34 cellular contexts compared by ENCODE assay signal in genomic region chr17:72167593-72167992, GRCh38. TPM values are rescaled to one million over a fixed set of nuclear protein-coding genes. Genes with fewer than 3 reads are reported as not detected.
"Had no signal": no experiment of that assay in that cellular context is flagged by ENCODE, and none has a peak within 500 bp of the region (broad histone marks: within the 10 kb centered on the region; RNA-seq: fewer than 3 reads in every experiment).

No MANE protein-coding gene starts in this region.

- H3K9me3 ChIP-seq: breast epithelium, esophagus muscularis mucosa, gastrocnemius medialis had no signal

- H3K4me1 ChIP-seq: ascending aorta, breast epithelium, foreskin keratinocyte, gastrocnemius medialis had no signal

- H3K9me3 Mint-ChIP-seq: activated CD4-positive, alpha-beta T cell treated with anti-CD3 and anti-CD28 coated beads, Interleukin-2, amount 10 ng/mL, durations not matched to agents 7 days and 5 days; activated naive CD4-positive, alpha-beta T cell treated with anti-CD3 and anti-CD28 coated beads, Interleukin-2, amount 10 ng/mL, durations not matched to agents 7 days and 5 days; activated naive CD8-positive, alpha-beta T cell treated with anti-CD3 and anti-CD28 coated beads, Interleukin-2, amount 10 ng/mL, durations not matched to agents 7 days and 5 days; activated T-cell treated with anti-CD3 and anti-CD28 coated beads, Interleukin-2, amount 50 U/mL, for 24 hours; dendritic cell treated with granulocyte-macrophage colony-stimulating factor and Interleukin-4, amounts not matched to agents 40 ng/mL and 50 ng/mL, for 4 days had no signal

- DNase-seq: activated CD4-positive, alpha-beta memory T cell treated with anti-CD3 and anti-CD28 coated beads, Interleukin-2, amount 10 ng/mL, durations not matched to agents 7 days and 5 days; activated CD4-positive, alpha-beta T cell treated with anti-CD3 and anti-CD28 coated beads for 1 hour; activated CD4-positive, alpha-beta T cell treated with anti-CD3 and anti-CD28 coated beads for 4 hours; activated CD4-positive, alpha-beta T cell treated with anti-CD3 and anti-CD28 coated beads, Interleukin-2, amount 10 ng/mL, durations not matched to agents 7 days and 5 days; activated CD4-positive, alpha-beta T cell treated with anti-CD3 and anti-CD28 coated beads, Interleukin-2, amount 50 U/mL, for 4 hours; activated CD8-positive, alpha-beta memory T cell treated with anti-CD3 and anti-CD28 coated beads, Interleukin-2, amount 50 U/mL, for 48 hours; activated gamma-delta T cell; activated naive CD4-positive, alpha-beta T cell; activated naive CD4-positive, alpha-beta T cell treated with anti-CD3 and anti-CD28 coated beads, Interleukin-2, amount 10 ng/mL, durations not matched to agents 7 days and 5 days; activated naive CD8-positive, alpha-beta T cell treated with anti-CD3 and anti-CD28 coated beads, Interleukin-2, amount 10 ng/mL, durations not matched to agents 7 days and 5 days; activated T-cell treated with anti-CD3 and anti-CD28 coated beads for 4 hours; activated T-cell treated with anti-CD3 and anti-CD28 coated beads, Interleukin-2, amount 50 U/mL, for 24 hours; activated T-cell treated with anti-CD3 and anti-CD28 coated beads, Interleukin-2, amount 50 U/mL, for 72 hours; central memory CD4-positive, alpha-beta T cell; cerebellar nuclear complex; dorsolateral prefrontal cortex; effector memory CD8-positive, alpha-beta T cell; erythroblast; foreskin keratinocyte; gastrocnemius medialis; glutamatergic neuron; T-helper 1 cell; T-helper 17 cell; T1000 had no signal

- H3K4me1 Mint-ChIP-seq: activated CD4-positive, alpha-beta memory T cell treated with anti-CD3 and anti-CD28 coated beads, Interleukin-2, amount 10 ng/mL, durations not matched to agents 7 days and 5 days; activated CD4-positive, alpha-beta T cell treated with anti-CD3 and anti-CD28 coated beads, Interleukin-2, amount 10 ng/mL, durations not matched to agents 7 days and 5 days; activated naive CD4-positive, alpha-beta T cell treated with anti-CD3 and anti-CD28 coated beads, Interleukin-2, amount 10 ng/mL, durations not matched to agents 7 days and 5 days; activated naive CD8-positive, alpha-beta T cell treated with anti-CD3 and anti-CD28 coated beads, Interleukin-2, amount 10 ng/mL, durations not matched to agents 7 days and 5 days had no signal

- H3K27ac ChIP-seq: ascending aorta, breast epithelium, cardiac muscle cell, coronary artery, dorsolateral prefrontal cortex, esophagus muscularis mucosa, foreskin keratinocyte, gastrocnemius medialis had no signal

- H3K27me3 ChIP-seq: ascending aorta, breast epithelium, cardiac muscle cell, dorsolateral prefrontal cortex, gastrocnemius medialis had no signal

- H3K4me3 ChIP-seq: ascending aorta, breast epithelium, cardiac muscle cell, coronary artery, dorsolateral prefrontal cortex, esophagus muscularis mucosa, gastrocnemius medialis had no signal

- H3K36me3 Mint-ChIP-seq: activated naive CD4-positive, alpha-beta T cell treated with anti-CD3 and anti-CD28 coated beads, Interleukin-2, amount 10 ng/mL, durations not matched to agents 7 days and 5 days; activated naive CD8-positive, alpha-beta T cell treated with anti-CD3 and anti-CD28 coated beads, Interleukin-2, amount 10 ng/mL, durations not matched to agents 7 days and 5 days; brain had no signal

- H3K4me3 Mint-ChIP-seq: activated CD4-positive, alpha-beta memory T cell treated with anti-CD3 and anti-CD28 coated beads, Interleukin-2, amount 10 ng/mL, durations not matched to agents 7 days and 5 days; activated CD4-positive, alpha-beta T cell treated with anti-CD3 and anti-CD28 coated beads, Interleukin-2, amount 10 ng/mL, durations not matched to agents 7 days and 5 days; activated naive CD4-positive, alpha-beta T cell treated with anti-CD3 and anti-CD28 coated beads, Interleukin-2, amount 10 ng/mL, durations not matched to agents 7 days and 5 days; activated naive CD8-positive, alpha-beta T cell treated with anti-CD3 and anti-CD28 coated beads, Interleukin-2, amount 10 ng/mL, durations not matched to agents 7 days and 5 days; activated T-cell treated with anti-CD3 and anti-CD28 coated beads, Interleukin-2, amount 50 U/mL, for 24 hours; activated T-cell treated with anti-CD3 and anti-CD28 coated beads, Interleukin-2, amount 50 U/mL, for 72 hours; brain; dendritic cell treated with granulocyte-macrophage colony-stimulating factor and Interleukin-4, amounts not matched to agents 40 ng/mL and 50 ng/mL, for 4 days; effector memory CD8-positive, alpha-beta T cell; T-helper 17 cell; T-helper 2 cell treated with Interferon-gamma antibody and Interleukin-4, amounts not matched to agents 5 μg/mL and 100 μg/mL, for 36 hours; WTC11 had no signal

- ATAC-seq: activated naive CD4-positive, alpha-beta T cell treated with anti-CD3 and anti-CD28 coated beads, Interleukin-2, amount 50 U/mL, for 72 hours; activated T-cell treated with anti-CD3 and anti-CD28 coated beads, Interleukin-2, amount 50 U/mL, for 72 hours; effector memory CD8-positive, alpha-beta T cell; foreskin keratinocyte; gastrocnemius medialis; T-helper 17 cell; WTC11 had no signal

- H3K36me3 ChIP-seq: ascending aorta, breast epithelium, cardiac muscle cell, esophagus muscularis mucosa, gastrocnemius medialis had no signal

- H3K27ac Mint-ChIP-seq: activated CD4-positive, alpha-beta memory T cell treated with anti-CD3 and anti-CD28 coated beads, Interleukin-2, amount 10 ng/mL, durations not matched to agents 7 days and 5 days; activated CD4-positive, alpha-beta T cell treated with anti-CD3 and anti-CD28 coated beads, Interleukin-2, amount 10 ng/mL, durations not matched to agents 7 days and 5 days; activated naive CD4-positive, alpha-beta T cell treated with anti-CD3 and anti-CD28 coated beads, Interleukin-2, amount 10 ng/mL, durations not matched to agents 7 days and 5 days; activated naive CD4-positive, alpha-beta T cell treated with anti-CD3 and anti-CD28 coated beads, Interleukin-2, amount 50 U/mL, for 72 hours; activated naive CD8-positive, alpha-beta T cell treated with anti-CD3 and anti-CD28 coated beads, Interleukin-2, amount 10 ng/mL, durations not matched to agents 7 days and 5 days; activated T-cell treated with anti-CD3 and anti-CD28 coated beads, Interleukin-2, amount 50 U/mL, for 24 hours; activated T-cell treated with anti-CD3 and anti-CD28 coated beads, Interleukin-2, amount 50 U/mL, for 72 hours; dendritic cell treated with granulocyte-macrophage colony-stimulating factor and Interleukin-4, amounts not matched to agents 40 ng/mL and 50 ng/mL, for 4 days; effector memory CD8-positive, alpha-beta T cell; T-helper 17 cell; T-helper 2 cell treated with Interferon-gamma antibody and Interleukin-4, amounts not matched to agents 5 μg/mL and 100 μg/mL, for 36 hours; WTC11 had no signal

- H3K27me3 Mint-ChIP-seq: activated CD4-positive, alpha-beta memory T cell treated with anti-CD3 and anti-CD28 coated beads, Interleukin-2, amount 10 ng/mL, durations not matched to agents 7 days and 5 days; activated CD4-positive, alpha-beta T cell treated with anti-CD3 and anti-CD28 coated beads, Interleukin-2, amount 10 ng/mL, durations not matched to agents 7 days and 5 days; activated naive CD4-positive, alpha-beta T cell treated with anti-CD3 and anti-CD28 coated beads, Interleukin-2, amount 10 ng/mL, durations not matched to agents 7 days and 5 days; activated naive CD8-positive, alpha-beta T cell treated with anti-CD3 and anti-CD28 coated beads, Interleukin-2, amount 10 ng/mL, durations not matched to agents 7 days and 5 days; activated T-cell treated with anti-CD3 and anti-CD28 coated beads, Interleukin-2, amount 50 U/mL, for 24 hours; dendritic cell treated with granulocyte-macrophage colony-stimulating factor and Interleukin-4, amounts not matched to agents 40 ng/mL and 50 ng/mL, for 4 days; effector memory CD8-positive, alpha-beta T cell had no signal

RNA-seq across cellular contexts. Expression of gene SOX9, which starts 46.8 kb away (rescaled TPM):
- total RNA-seq: activated CD4-positive, alpha-beta memory T cell treated with anti-CD3 and anti-CD28 coated beads, Interleukin-2, amount 10 ng/mL, durations not matched to agents 7 days and 5 days; activated CD4-positive, alpha-beta T cell treated with anti-CD3 and anti-CD28 coated beads, Interleukin-2, amount 10 ng/mL, durations not matched to agents 7 days and 5 days; activated naive CD4-positive, alpha-beta T cell treated with anti-CD3 and anti-CD28 coated beads, Interleukin-2, amount 50 U/mL, for 72 hours; activated naive CD8-positive, alpha-beta T cell treated with anti-CD3 and anti-CD28 coated beads, Interleukin-2, amount 10 ng/mL, durations not matched to agents 7 days and 5 days; activated T-cell treated with anti-CD3 and anti-CD28 coated beads, Interleukin-2, amount 50 U/mL, for 72 hours; T-helper 17 cell had no signal
